Comparison of ENCODE assay signal across 8 cellular contexts in genomic region chr7:45920543-45921380, GRCh38. TPM values are rescaled to one million over a fixed set of nuclear protein-coding genes. Genes with fewer than 3 reads are reported as not detected.
DNase-seq lines count a peak whose midpoint lies in the region; ATAC-seq and TF ChIP-seq lines count a peak whose summit lies in the region.

Gene IGFBP3, minus strand, starts transcription at chr7:45921272. Its CDS starts 132 bp downstream, at chr7:45921140.

- H3K79me2 ChIP-seq in HCT116 (ENCODE audit: insufficient read depth, low read length): no peaks in the 10 kb centered on the region
- H3K79me2 ChIP-seq in mesendoderm (ENCODE audit: control insufficient read depth, insufficient read depth, low read length): no peaks in the 10 kb centered on the region

- H3K9me3 Mint-ChIP-seq in T-helper 2 cell treated with Interferon-gamma antibody and Interleukin-4, amounts not matched to agents 5 μg/mL and 100 μg/mL, for 36 hours: no peaks in the 10 kb centered on the region
- no peaks in the 10 kb centered on the region for H3K9me3 Mint-ChIP-seq in endothelial cell (ENCODE audit: unreplicated experiment)

- no peak within 1 kb of the TSS for H3K9ac ChIP-seq in HCT116 (ENCODE audit: low read length)
- H3K9ac ChIP-seq in mesendoderm (ENCODE audit: low read length): peak within 1 kb of the TSS; percentile 54

- no peak within 1 kb of the TSS for H2AK5ac ChIP-seq in mesendoderm (ENCODE audit: low read length)

- BruUV-seq in HCT116 (replicated peaks; lab: Mats Ljungman, UMichigan): no TSS peak

- H3K9me2 ChIP-seq in HCT116 (ENCODE audit: insufficient read depth): no peaks in the 10 kb centered on the region

- no peak for TF ChIP-seq POLR2A in HCT116 (IDR thresholded peaks at IDR 0.05; ENCODE audit: borderline replicate concordance, extremely low read depth, insufficient read depth, insufficient read length)
- TF ChIP-seq POLR2A in tibial nerve (IDR thresholded peaks at IDR 0.05): peak in 1 of 2 donors; percentile 25

- H4K8ac ChIP-seq in mesendoderm (ENCODE audit: low read depth, low read length): no peak within 1 kb of the TSS

- POLR2A ChIA-PET in HCT116 (lab: Charles Lee): no interaction called here

- peak within 1 kb of the TSS; percentile 69 for H2AFZ ChIP-seq in HCT116 (ENCODE audit: low read depth, low read length, poor library complexity, severe bottlenecking)

- no CpG with 5 or more reads among the region's 109 CpGs for WGBS in mesendoderm (ENCODE audit: extremely low coverage, insufficient coverage, low lambda C conversion rate)
- 0 to 1% methylated on average over 9 to 23 of the region's 109 CpGs for WGBS in tibial nerve, 2 donors

- H3K4me1 Mint-ChIP-seq in T-helper 2 cell treated with Interferon-gamma antibody and Interleukin-4, amounts not matched to agents 5 μg/mL and 100 μg/mL, for 36 hours (ENCODE audit: low read depth): peaks cover 21% of the 10 kb centered on the region
- peaks cover 46% of the 10 kb centered on the region for H3K4me1 Mint-ChIP-seq in endothelial cell (ENCODE audit: unreplicated experiment)

- intact Hi-C loops in HCT116 (cut with micrococcal nuclease): no loop called here

- H3K27ac Mint-ChIP-seq in T-helper 2 cell treated with Interferon-gamma antibody and Interleukin-4, amounts not matched to agents 5 μg/mL and 100 μg/mL, for 36 hours: no peak within 1 kb of the TSS
- no peak within 1 kb of the TSS for H3K27ac Mint-ChIP-seq in endothelial cell (ENCODE audit: unreplicated experiment)

- H4K20me1 ChIP-seq in HCT116 (ENCODE audit: insufficient read depth): no peaks in the 10 kb centered on the region

- H2BK5ac ChIP-seq in mesendoderm (ENCODE audit: low read length): no peak within 1 kb of the TSS

- CTCF ChIA-PET in HCT116 (lab: Charles Lee): interaction anchor here (1.9 to 3.1 kb wide), 3 partner anchors 63 to 1260 kb away, joined by 5 to 27 read pairs (median 15); no protein-coding TSS in a partner anchor

- peak in 1 of 2 donors; percentile 38 for TF ChIP-seq EP300 in tibial nerve (IDR thresholded peaks at IDR 0.05)

- no peak within 1 kb of the TSS for H3K23ac ChIP-seq in mesendoderm (ENCODE audit: low read length)

- H3K36me3 Mint-ChIP-seq in T-helper 2 cell treated with Interferon-gamma antibody and Interleukin-4, amounts not matched to agents 5 μg/mL and 100 μg/mL, for 36 hours (ENCODE audit: low read depth): no peaks in the 10 kb centered on the region
- peaks cover 10% of the 10 kb centered on the region for H3K36me3 Mint-ChIP-seq in endothelial cell (ENCODE audit: low read depth, unreplicated experiment)

- no peak for TF ChIP-seq RAD21 in HCT116 (IDR thresholded peaks at IDR 0.05; ENCODE audit: low read depth)

- H3K79me1 ChIP-seq in mesendoderm (ENCODE audit: low read length): no peaks in the 10 kb centered on the region

- ATAC-seq in HCT116: peak; percentile 79
- no peak for ATAC-seq in GM18867 (IDR thresholded peaks at IDR 0.05; ENCODE audit: unreplicated experiment)
- ATAC-seq in HG03469 (IDR thresholded peaks at IDR 0.05; ENCODE audit: unreplicated experiment): no peak

- H3K9me3 ChIP-seq in HCT116 (ENCODE audit: control insufficient read depth in 1 of 2, insufficient read depth in 1 of 2, low read depth in 1 of 2, low read length in 2 of 2): no peaks in the 10 kb centered on the region
- no peaks in the 10 kb centered on the region for H3K9me3 ChIP-seq in tibial nerve

- TF ChIP-seq CTCF in AG10803 (conservative IDR thresholded peaks at IDR 0.05; ENCODE audit: low read length): no peak
- TF ChIP-seq CTCF in HCT116 (IDR thresholded peaks at IDR 0.05 in 2 of 3, conservative IDR thresholded peaks at IDR 0.05 in 1 of 3; ENCODE audit: borderline replicate concordance in 1 of 3, insufficient read depth in 1 of 3, low read depth in 2 of 3, low read length in 2 of 3): no peak
- TF ChIP-seq CTCF in endothelial cell (IDR thresholded peaks at IDR 0.05; ENCODE audit: unreplicated experiment): no peak
- TF ChIP-seq CTCF in tibial nerve (IDR thresholded peaks at IDR 0.05): no peak

- H3K4ac ChIP-seq in mesendoderm (ENCODE audit: low read depth, low read length): no peak within 1 kb of the TSS

- H3K36me3 ChIP-seq in HCT116 (ENCODE audit: control insufficient read depth in 1 of 2, insufficient read depth in 2 of 2, low read length in 2 of 2): no peaks in the 10 kb centered on the region
- H3K36me3 ChIP-seq in mesendoderm (ENCODE audit: control insufficient read depth, insufficient read depth, low read length): no peaks in the 10 kb centered on the region
- H3K36me3 ChIP-seq in tibial nerve: no peaks in the 10 kb centered on the region

- H3K27me3 ChIP-seq in HCT116 (ENCODE audit: insufficient read depth, low read length): peaks cover 8% of the 10 kb centered on the region; the same call in 1 of the 2 replicates
- H3K27me3 ChIP-seq in mesendoderm (ENCODE audit: insufficient read depth, low read length, poor library complexity): peaks cover 17% of the 10 kb centered on the region
- H3K27me3 ChIP-seq in tibial nerve: peaks cover 0 to 54% of the 10 kb centered on the region in 2 donors

- H2BK15ac ChIP-seq in mesendoderm (replicated peaks; ENCODE audit: low read depth): no peak within 1 kb of the TSS

- peak within 1 kb of the TSS; percentile 75 for H3K4me2 ChIP-seq in HCT116 (ENCODE audit: low read length)
- H3K4me2 ChIP-seq in mesendoderm (ENCODE audit: low read length): peak within 1 kb of the TSS; percentile 86

- peak; percentile 81 for DNase-seq in AG10803 (ENCODE audit: low read depth)
- DNase-seq in HCT116 (ENCODE audit: low read depth, low spot score): no peak
- peak; percentile 26 for DNase-seq in T-helper 2 cell treated with Interferon-gamma antibody and Interleukin-4, amounts not matched to agents 5 μg/mL and 100 μg/mL, for 36 hours (ENCODE audit: low spot score)
- DNase-seq in endothelial cell (ENCODE audit: low spot score): peak; percentile 61
- peak; percentile 76 for DNase-seq in mesendoderm
- DNase-seq in tibial nerve (ENCODE audit: low spot score in 2 of 2): no peak

- peaks cover 69% of the 10 kb centered on the region for H3K27me3 Mint-ChIP-seq in T-helper 2 cell treated with Interferon-gamma antibody and Interleukin-4, amounts not matched to agents 5 μg/mL and 100 μg/mL, for 36 hours (ENCODE audit: low read depth)
- peaks cover 25% of the 10 kb centered on the region for H3K27me3 Mint-ChIP-seq in endothelial cell (ENCODE audit: unreplicated experiment)

- H3K4me1 ChIP-seq in HCT116 (ENCODE audit: control insufficient read depth in 1 of 2, insufficient read depth in 2 of 2, low read length in 2 of 2): peaks cover 3 to 31% of the 10 kb centered on the region in 2 experiments; a peak in 2 of 4 replicates
- H3K4me1 ChIP-seq in mesendoderm (ENCODE audit: control insufficient read depth, low read depth, low read length): peaks cover 2% of the 10 kb centered on the region
- H3K4me1 ChIP-seq in tibial nerve: peaks cover 0 to 55% (median 16%) of the 10 kb centered on the region in 4 donors

- H3K56ac ChIP-seq in mesendoderm (ENCODE audit: low read length): peak within 1 kb of the TSS; percentile 73

- RAD21 ChIA-PET in HCT116 (lab: Charles Lee; ENCODE audit: low non-redundant PET in 1 of 2, low total read pairs in 2 of 2, uncharacterized antibody in 2 of 2, unreplicated experiment in 2 of 2): no interaction called here

- H3K27ac ChIP-seq in HCT116 (ENCODE audit: low read depth, low read length) (no peak within 1 kb of the TSS), mesendoderm (ENCODE audit: low read depth, low read length) (no peak within 1 kb of the TSS), tibial nerve (peak within 1 kb of the TSS in 2 of 4 donors; percentile 5 to 24)

- H4K5ac ChIP-seq in mesendoderm (ENCODE audit: low read length): no peak within 1 kb of the TSS

- H3K18ac ChIP-seq in mesendoderm (ENCODE audit: low read length): no peak within 1 kb of the TSS

- H3K4me3 ChIP-seq in AG10803 (ENCODE audit: low read length): peak within 1 kb of the TSS; percentile 92
- H3K4me3 ChIP-seq in HCT116 (replicated peaks in 1 of 2; ENCODE audit: low read depth in 1 of 2, low read length in 2 of 2): peak within 1 kb of the TSS; percentile 28 to 55
- H3K4me3 ChIP-seq in mesendoderm (ENCODE audit: low read length): peak within 1 kb of the TSS; percentile 18
- peak within 1 kb of the TSS; percentile 26 to 60 (median 40) for H3K4me3 ChIP-seq in tibial nerve

- H2BK120ac ChIP-seq in mesendoderm (ENCODE audit: low read depth, low read length): no peak within 1 kb of the TSS

- H3K4me3 Mint-ChIP-seq in T-helper 2 cell treated with Interferon-gamma antibody and Interleukin-4, amounts not matched to agents 5 μg/mL and 100 μg/mL, for 36 hours: peak within 1 kb of the TSS; percentile 59
- H3K4me3 Mint-ChIP-seq in endothelial cell (ENCODE audit: unreplicated experiment): peak within 1 kb of the TSS; percentile 90

TF ChIP-seq in HCT116, 20 proteins besides CTCF, POLR2A, EP300 and RAD21:
- no peak for TF ChIP-seq YY1 (IDR thresholded peaks at IDR 0.05; ENCODE audit: extremely low read depth, insufficient replicate concordance, low read depth, low read length)
- no peak for TF ChIP-seq EZH2 (IDR thresholded peaks at IDR 0.05)
- no peak for TF ChIP-seq CBX3 (IDR thresholded peaks at IDR 0.05; ENCODE audit: low read depth)
- no peak for TF ChIP-seq JUND (IDR thresholded peaks at IDR 0.05)
- no peak for TF ChIP-seq ELF1 (IDR thresholded peaks at IDR 0.05; ENCODE audit: borderline replicate concordance, low read depth)
- TF ChIP-seq, protein P1, sequence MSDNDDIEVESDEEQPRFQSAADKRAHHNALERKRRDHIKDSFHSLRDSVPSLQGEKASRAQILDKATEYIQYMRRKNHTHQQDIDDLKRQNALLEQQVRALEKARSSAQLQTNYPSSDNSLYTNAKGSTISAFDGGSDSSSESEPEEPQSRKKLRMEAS (IDR thresholded peaks at IDR 0.05): peak; percentile 52; the same call in 1 of the 2 replicates
- no peak for TF ChIP-seq SRF (IDR thresholded peaks at IDR 0.05; ENCODE audit: low read depth)
- TF ChIP-seq, protein P2, sequence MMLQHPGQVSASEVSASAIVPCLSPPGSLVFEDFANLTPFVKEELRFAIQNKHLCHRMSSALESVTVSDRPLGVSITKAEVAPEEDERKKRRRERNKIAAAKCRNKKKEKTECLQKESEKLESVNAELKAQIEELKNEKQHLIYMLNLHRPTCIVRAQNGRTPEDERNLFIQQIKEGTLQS (IDR thresholded peaks at IDR 0.05): no peak

RNA-seq across cellular contexts. Expression of gene IGFBP3, which starts in this region (rescaled TPM):
- 4.1 TPM for total RNA-seq in HCT116 (2021; ENCODE audit: unreplicated experiment)
- 2.0 and 2.6 TPM in 2 replicates for polyA plus RNA-seq in HCT116 (2012)
- 125 TPM for total RNA-seq in endothelial cell (ENCODE audit: unreplicated experiment)
- 30.4 TPM for polyA plus RNA-seq in mesendoderm (2013, experiment 1 of 2)
- 28.2 TPM for polyA plus RNA-seq in mesendoderm (2013, experiment 2 of 2)
- 100 to 1,000 TPM; 145 to 377 (median 257) TPM for total RNA-seq in tibial nerve

Comparison
In these comparisons a context has a peak if more than half of its experiments do, and no peak if none do; other contexts are left out.
1. RNA of gene IGFBP3 (total RNA-seq): 145 to 377 TPM in tibial nerve and 125 TPM in endothelial cell (single experiment); 4.1 TPM in HCT116 (single experiment); every median in the first group is over 10 times any median in the second.
2. DNase-seq: peak in AG10803 (single experiment), T-helper 2 cell treated with Interferon-gamma antibody and Interleukin-4, amounts not matched to agents 5 μg/mL and 100 μg/mL, for 36 hours (single experiment), endothelial cell (single experiment) and mesendoderm (single experiment); none in HCT116 (single experiment) and tibial nerve (0 of 2).
3. H3K4me3 ChIP-seq: peak in every context shown above with its lines; median percentile 92 in AG10803; 42 in HCT116; 40 in tibial nerve; 18 in mesendoderm.